1 cellular context compared by ENCODE assay signal in genomic region chr1:19637606-19638005, GRCh38.
TF ChIP-seq lines count a peak whose summit lies in the region.

No MANE protein-coding gene starts in this region.

TF ChIP-seq in HepG2, 621 proteins besides CTCF, POLR2A, EP300 and RAD21:
- no peak for TF ChIP-seq ZSCAN21 (CRISPR knock-in tag; IDR thresholded peaks at IDR 0.05; ENCODE audit: borderline replicate concordance)
- TF ChIP-seq ZNF17 (CRISPR knock-in tag; IDR thresholded peaks at IDR 0.05) = no peak
- TF ChIP-seq CHCHD3 (CRISPR knock-in tag; IDR thresholded peaks at IDR 0.05) = no peak
- TF ChIP-seq NAIF1 (CRISPR knock-in tag; IDR thresholded peaks at IDR 0.05; ENCODE audit: borderline replicate concordance) = no peak
- TF ChIP-seq ZNF597 (CRISPR knock-in tag; IDR thresholded peaks at IDR 0.05) = no peak
- TF ChIP-seq CSRNP1 (CRISPR knock-in tag; IDR thresholded peaks at IDR 0.05) = no peak
- no peak for TF ChIP-seq ZNF484 (CRISPR knock-in tag; IDR thresholded peaks at IDR 0.05; ENCODE audit: borderline replicate concordance, low read depth)
- no peak for TF ChIP-seq HOXA9 (CRISPR knock-in tag; IDR thresholded peaks at IDR 0.05; ENCODE audit: borderline replicate concordance)
- no peak for TF ChIP-seq ZNF335 (CRISPR knock-in tag; IDR thresholded peaks at IDR 0.05)
- TF ChIP-seq THAP7 (CRISPR knock-in tag; IDR thresholded peaks at IDR 0.05) = no peak
- TF ChIP-seq ZFAT (CRISPR knock-in tag; conservative IDR thresholded peaks at IDR 0.05) = no peak
- TF ChIP-seq MBNL3 (CRISPR knock-in tag; conservative IDR thresholded peaks at IDR 0.05) = no peak
- no peak for TF ChIP-seq ETV6 (CRISPR knock-in tag; conservative IDR thresholded peaks at IDR 0.05)
TF ChIP-seq in HepG2: peak in this region for 0.
